Comparison of ENCODE assay signal across 9 cellular contexts in the genomic region with DNA sequence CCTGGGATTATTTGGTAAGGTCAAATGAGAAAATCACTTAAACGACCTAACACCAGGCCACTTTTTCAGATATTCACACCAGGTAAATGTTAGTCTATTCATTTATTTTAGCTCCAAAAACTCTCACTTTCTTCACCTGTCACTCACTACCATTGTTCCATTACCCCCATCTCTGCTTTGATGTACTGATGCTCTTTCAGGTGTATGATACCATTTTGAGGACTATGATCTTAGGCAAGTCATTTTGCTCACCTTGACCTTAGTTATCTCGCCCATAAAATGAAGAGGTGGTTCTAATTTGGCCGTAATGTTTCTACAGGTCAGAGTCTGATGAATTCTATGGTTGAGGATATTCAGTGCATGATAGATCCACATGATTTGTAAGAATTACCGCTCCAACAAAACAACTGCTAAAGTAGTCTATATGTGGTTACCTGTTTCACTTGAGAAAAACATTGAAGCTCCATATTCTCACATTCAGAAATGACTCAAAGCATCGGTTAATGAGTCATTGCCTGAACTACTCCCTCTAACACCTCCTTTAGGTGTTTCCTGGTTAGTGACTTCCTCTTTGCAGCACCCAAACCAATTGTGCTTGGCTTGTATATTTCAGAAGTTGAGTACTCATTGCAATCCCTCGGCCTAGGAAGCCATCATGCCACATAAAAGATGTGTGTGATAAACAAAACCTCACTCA. TPM values are rescaled to one million over a fixed set of nuclear protein-coding genes. Genes with fewer than 3 reads are reported as not detected.
DNase-seq lines count a peak whose midpoint lies in the region; ATAC-seq and TF ChIP-seq lines count a peak whose summit lies in the region.
"Had no signal": no experiment of that assay in that cellular context is flagged by ENCODE, and none has a peak within 500 bp of the region (broad histone marks: within the 10 kb centered on the region; RNA-seq: fewer than 3 reads in every experiment).

No MANE protein-coding gene starts in this region.

- H3K36me3 Mint-ChIP-seq in naive B cell = no peaks in the 10 kb centered on the region

- no peaks in the 10 kb centered on the region for H3K9me3 ChIP-seq in psoas muscle

- WGBS in psoas muscle, 3 donors = 83 to 87% (median 86%) methylated on average over 6 of the region's 6 CpGs

- H3K4me3 ChIP-seq in psoas muscle = no peak overlapping the region

- no peaks in the 10 kb centered on the region for H3K4me1 ChIP-seq in psoas muscle

- H3K27ac ChIP-seq in psoas muscle = no peak overlapping the region

- no peak overlapping the region for H3K4me3 Mint-ChIP-seq in naive B cell
- H3K4me3 Mint-ChIP-seq: dendritic cell treated with granulocyte-macrophage colony-stimulating factor and Interleukin-4, amounts not matched to agents 40 ng/mL and 50 ng/mL, for 4 days had no signal

- H3K36me3 ChIP-seq in psoas muscle (ENCODE audit: insufficient read depth in 1 of 2, low read depth in 1 of 2) = no peaks in the 10 kb centered on the region

- no peaks in the 10 kb centered on the region for H3K27me3 ChIP-seq in psoas muscle (ENCODE audit: insufficient read depth in 3 of 3, low read length in 2 of 3)

- H3K27ac Mint-ChIP-seq in naive B cell = peak overlapping the region in 3 of 6 donors; percentile 0 to 13 (median 3)
- H3K27ac Mint-ChIP-seq: dendritic cell treated with granulocyte-macrophage colony-stimulating factor and Interleukin-4, amounts not matched to agents 40 ng/mL and 50 ng/mL, for 4 days had no signal

- ATAC-seq in GM21423 (IDR thresholded peaks at IDR 0.05; ENCODE audit: unreplicated experiment) = peak; percentile 98
- peak; percentile 80 for ATAC-seq in naive B cell (ENCODE audit: low read depth in 2 of 2)
- ATAC-seq in psoas muscle = no peak

- peaks cover 0 to 9% (median 9%) of the 10 kb centered on the region in 3 donors for H3K4me1 Mint-ChIP-seq in naive B cell

- H3K9me3 Mint-ChIP-seq in naive B cell = peaks cover 0 to 4% (median 0%) of the 10 kb centered on the region in 7 donors
- H3K9me3 Mint-ChIP-seq: dendritic cell treated with granulocyte-macrophage colony-stimulating factor and Interleukin-4, amounts not matched to agents 40 ng/mL and 50 ng/mL, for 4 days had no signal

- DNase-seq in DMS53 treated with DMSO at 0.1 percent for 48 hours (lab: John Stamatoyannopoulos, UW; ENCODE audit: unreplicated experiment) (peak; percentile 29), HPDE6-E6E7 (ENCODE audit: extremely low spot score) (peak; percentile 41), naive B cell (no peak), cerebellar nuclear complex (lab: John Stamatoyannopoulos, UW) (no peak), NAMALWA (ENCODE audit: low spot score) (no peak), psoas muscle (no peak)
- peak; percentile 41 for DNase-seq in activated CD8-positive, alpha-beta memory T cell treated with anti-CD3 and anti-CD28 coated beads, Interleukin-2, amount 50 U/mL, for 1 hour (ENCODE audit: extremely low read depth)

- no peaks in the 10 kb centered on the region for H3K27me3 Mint-ChIP-seq in naive B cell
- H3K27me3 Mint-ChIP-seq: dendritic cell treated with granulocyte-macrophage colony-stimulating factor and Interleukin-4, amounts not matched to agents 40 ng/mL and 50 ng/mL, for 4 days had no signal

- intact Hi-C loops in psoas muscle (cut with DNase I) = no loop called here

- TF ChIP-seq CTCF in psoas muscle (IDR thresholded peaks at IDR 0.05) = no peak

RNA-seq across cellular contexts. Expression of a gene that starts 4.5 kb away (rescaled TPM):
- polyA plus RNA-seq in naive B cell (ENCODE audit: low read depth in 6 of 6) (not detected), psoas muscle (under 1 TPM in 1 of 3 donors, not detected in 2; 0.01 TPM)
- total RNA-seq in psoas muscle = under 1 TPM in 2 of 4 donors, not detected in 2; 0.07 to 0.15 TPM

RNA-seq across cellular contexts. Expression of a gene that starts 41.6 kb away (rescaled TPM):
- 10 to 100 TPM; 15.9 to 49.3 (median 32.7) TPM for polyA plus RNA-seq in naive B cell (ENCODE audit: low read depth in 6 of 6)
- total RNA-seq in psoas muscle = 1 to 10 TPM; 1.4 to 2.7 (median 1.5) TPM
- under 1 TPM; 0.11 to 0.22 (median 0.21) TPM for polyA plus RNA-seq in psoas muscle

Comparison
In these comparisons a context has a peak if more than half of its experiments do, and no peak if none do; other contexts are left out.
1. DNase-seq: peak in DMS53 treated with DMSO at 0.1 percent for 48 hours (single experiment), HPDE6-E6E7 (single experiment) and activated CD8-positive, alpha-beta memory T cell treated with anti-CD3 and anti-CD28 coated beads, Interleukin-2, amount 50 U/mL, for 1 hour (single experiment); none in naive B cell (single experiment), cerebellar nuclear complex (0 of 2), NAMALWA (single experiment) and psoas muscle (0 of 2).
2. ATAC-seq: peak in GM21423 (single experiment) and naive B cell (2 of 2); none in psoas muscle (0 of 4).
3. RNA of a gene that starts 41.6 kb away (polyA plus RNA-seq): 15.9 to 49.3 TPM in naive B cell; 0.11 to 0.22 TPM in psoas muscle; every median in the first group is over 10 times any median in the second.